Comparison of ENCODE assay signal across 8 cellular contexts in genomic region chr1:84506729-84507453, GRCh38. TPM values are rescaled to one million over a fixed set of nuclear protein-coding genes. Genes with fewer than 3 reads are reported as not detected.
DNase-seq lines count a peak whose midpoint lies in the region; ATAC-seq, FAIRE-seq and TF ChIP-seq lines count a peak whose summit lies in the region.

No MANE protein-coding gene starts in this region.

- peaks cover 38% of the 10 kb centered on the region for H3K79me2 ChIP-seq in keratinocyte (ENCODE audit: control insufficient read depth, insufficient read depth, low read length)

- H3K27me3 ChIP-seq in keratinocyte (ENCODE audit: control insufficient read depth, extremely low read depth, insufficient read depth, low read length), result no peaks in the 10 kb centered on the region
- H3K27me3 ChIP-seq in thymus (ENCODE audit: control insufficient read depth, insufficient read depth), result no peaks in the 10 kb centered on the region

- H3K4me1 ChIP-seq in keratinocyte (ENCODE audit: control insufficient read depth, extremely low read depth, insufficient read depth, low read length) (peaks cover 15% of the 10 kb centered on the region), thymus (ENCODE audit: control insufficient read depth, insufficient read depth, low read length) (peaks cover 14% of the 10 kb centered on the region)

- H3K27me3 Mint-ChIP-seq in activated naive CD4-positive, alpha-beta T cell treated with anti-CD3 and anti-CD28 coated beads, Interleukin-2, amount 50 U/mL, for 24 hours, result no peaks in the 10 kb centered on the region
- H3K27me3 Mint-ChIP-seq in activated naive CD8-positive, alpha-beta T cell, result no peaks in the 10 kb centered on the region

- peak overlapping the region; percentile 96 for H3K4me3 Mint-ChIP-seq in activated naive CD4-positive, alpha-beta T cell treated with anti-CD3 and anti-CD28 coated beads, Interleukin-2, amount 50 U/mL, for 24 hours
- H3K4me3 Mint-ChIP-seq in activated naive CD8-positive, alpha-beta T cell, result peak overlapping the region; percentile 95

- dilution Hi-C loops in keratinocyte (cut with MboI; ENCODE audit: extremely low pct_ligation_motif_present, low sequenced_read_pairs), result no loop called here

- H3K9me3 Mint-ChIP-seq in activated naive CD4-positive, alpha-beta T cell treated with anti-CD3 and anti-CD28 coated beads, Interleukin-2, amount 50 U/mL, for 24 hours, result peaks cover 6% of the 10 kb centered on the region
- H3K9me3 Mint-ChIP-seq in activated naive CD8-positive, alpha-beta T cell (ENCODE audit: low read depth), result peaks cover 12% of the 10 kb centered on the region

- no peaks in the 10 kb centered on the region for H3K9me1 ChIP-seq in keratinocyte (ENCODE audit: control insufficient read depth, extremely low read depth, insufficient read depth, low read length)

- FAIRE-seq in keratinocyte (lab: Jason Lieb, UNC) (no peak), GM19239 (lab: Jason Lieb, UNC) (no peak), GM12891 (lab: Jason Lieb, UNC) (no peak)

- no peak for TF ChIP-seq POLR2A in GM12891 (IDR thresholded peaks at IDR 0.05; ENCODE audit: low read depth, low read length)

- ATAC-seq in HG02588 (IDR thresholded peaks at IDR 0.05; ENCODE audit: unreplicated experiment), result no peak

- H3K4me1 Mint-ChIP-seq in activated naive CD4-positive, alpha-beta T cell treated with anti-CD3 and anti-CD28 coated beads, Interleukin-2, amount 50 U/mL, for 24 hours, result peaks cover 43% of the 10 kb centered on the region
- H3K4me1 Mint-ChIP-seq in activated naive CD8-positive, alpha-beta T cell (ENCODE audit: low read depth), result peaks cover 42% of the 10 kb centered on the region

- TF ChIP-seq CTCF in keratinocyte (optimal IDR thresholded peaks at IDR 0.05 in 1 of 3, IDR thresholded peaks at IDR 0.05 in 1 of 3, conservative IDR thresholded peaks at IDR 0.05 in 1 of 3; ENCODE audit: extremely low read depth in 1 of 3, insufficient read depth in 2 of 3, low read length in 3 of 3), result no peak

- peak overlapping the region; percentile 72 for H3K4me2 ChIP-seq in keratinocyte (ENCODE audit: control insufficient read depth, extremely low read depth, insufficient read depth, low read depth, low read length)

- H3K9ac ChIP-seq in keratinocyte (ENCODE audit: control insufficient read depth, extremely low read depth, insufficient read depth, low read length), result peak overlapping the region; percentile 98

- peak overlapping the region; percentile 89 for H2AFZ ChIP-seq in keratinocyte (ENCODE audit: control insufficient read depth, low read length)

- no peak for DNase-seq in activated naive CD4-positive, alpha-beta T cell treated with Interleukin-2 at 50 U/mL for 16 hours
- no peak for DNase-seq in keratinocyte (ENCODE audit: low read depth, low spot score)
- no peak for DNase-seq in GM19239 (ENCODE audit: insufficient read length, low spot score)
- no peak for DNase-seq in GM12891 (ENCODE audit: insufficient read length, low spot score)

- H3K36me3 ChIP-seq in keratinocyte (ENCODE audit: control insufficient read depth in 2 of 2, extremely low read depth in 1 of 2, insufficient read depth in 2 of 2, low read length in 2 of 2) (no peaks in the 10 kb centered on the region), thymus (ENCODE audit: control insufficient read depth, insufficient read depth) (no peaks in the 10 kb centered on the region)

- H3K27ac Mint-ChIP-seq in activated naive CD4-positive, alpha-beta T cell treated with anti-CD3 and anti-CD28 coated beads, Interleukin-2, amount 50 U/mL, for 24 hours, result peak overlapping the region; percentile 95
- peak overlapping the region; percentile 94 for H3K27ac Mint-ChIP-seq in activated naive CD8-positive, alpha-beta T cell

- H3K9me3 ChIP-seq in keratinocyte (ENCODE audit: control insufficient read depth, low read depth, low read length) (no peaks in the 10 kb centered on the region), thymus (ENCODE audit: control insufficient read depth) (no peaks in the 10 kb centered on the region)

- H3K27ac ChIP-seq in keratinocyte (ENCODE audit: control insufficient read depth, insufficient read depth, low read length), result peak overlapping the region; percentile 97
- H3K27ac ChIP-seq in thymus (ENCODE audit: low read depth), result peak overlapping the region; percentile 94

- H4K20me1 ChIP-seq in keratinocyte (ENCODE audit: control insufficient read depth, extremely low read depth, insufficient read depth, low read length), result peaks cover 2% of the 10 kb centered on the region

- WGBS in thymus, result 9% methylated on average over 26 of the region's 26 CpGs

- peaks cover 15% of the 10 kb centered on the region for H3K36me3 Mint-ChIP-seq in activated naive CD4-positive, alpha-beta T cell treated with anti-CD3 and anti-CD28 coated beads, Interleukin-2, amount 50 U/mL, for 24 hours
- H3K36me3 Mint-ChIP-seq in activated naive CD8-positive, alpha-beta T cell, result peaks cover 10% of the 10 kb centered on the region

- peak overlapping the region; percentile 65 to 100 (median 99) for H3K4me3 ChIP-seq in keratinocyte (ENCODE audit: control insufficient read depth in 2 of 3, extremely low read depth in 1 of 3, insufficient read depth in 2 of 3, low read depth in 1 of 3, low read length in 3 of 3)
- peak overlapping the region; percentile 82 for H3K4me3 ChIP-seq in thymus (ENCODE audit: low read length)

TF ChIP-seq in GM12891, 5 proteins besides CTCF, POLR2A, EP300 and RAD21:
- no peak for TF ChIP-seq SPI1 (IDR thresholded peaks at IDR 0.05; ENCODE audit: low read depth, low read length)
- TF ChIP-seq POU2F2 (IDR thresholded peaks at IDR 0.05; ENCODE audit: low read depth, low read length), result no peak
- TF ChIP-seq PAX5 (IDR thresholded peaks at IDR 0.05; ENCODE audit: insufficient read depth, low read length, severe bottlenecking), result no peak
- TF ChIP-seq POLR2AphosphoS5 (IDR thresholded peaks at IDR 0.05; ENCODE audit: low read depth, low read length), result no peak
- TF ChIP-seq TAF1 (IDR thresholded peaks at IDR 0.05; ENCODE audit: low read depth, low read length), result no peak
TF ChIP-seq in GM12891: peak in this region for 0.

RNA-seq across cellular contexts. Expression of gene GNG5, which starts 0.5 kb away (rescaled TPM):
- polyA plus RNA-seq in keratinocyte, result 126 to 167 TPM (median 132 TPM) in 3 replicates
- polyA plus RNA-seq in keratinocyte (2011; ENCODE audit: low read depth), result 77.3 TPM
- polyA plus RNA-seq in keratinocyte (2011; cell fraction: cytosol; rRNA removed), result 125 and 174 TPM in 2 replicates
- polyA plus RNA-seq in keratinocyte (2011; cell fraction: nucleus; rRNA removed), result 46.1 and 51.3 TPM in 2 replicates
- 189 and 225 TPM in 2 replicates for polyA plus RNA-seq in keratinocyte (2012; ENCODE audit: low replicate concordance)
- polyA minus RNA-seq in keratinocyte, result 32.4 to 39.2 TPM (median 34.1 TPM) in 3 replicates
- polyA minus RNA-seq in keratinocyte (2011; cell fraction: cytosol; rRNA and poly(A)+ RNA removed), result 92.7 TPM
- polyA minus RNA-seq in keratinocyte (2011; cell fraction: nucleus; rRNA and poly(A)+ RNA removed), result 17.8 TPM in 2 replicates
- 181 TPM for polyA plus RNA-seq in thymus
- 230 TPM for polyA plus RNA-seq in GM12891 (2012; ENCODE audit: low read depth, missing spikeins)

RNA-seq across cellular contexts. Expression of gene SPATA1, which starts 0.7 kb away (rescaled TPM):
- polyA plus RNA-seq in keratinocyte (0.21 to 0.45 TPM (median 0.25 TPM) in 3 replicates), thymus (3.7 TPM)
- not detected for polyA plus RNA-seq in keratinocyte (2011; ENCODE audit: low read depth)
- polyA plus RNA-seq in keratinocyte (2011; cell fraction: cytosol; rRNA removed), result 0.12 TPM in 1 of 2 replicates, not detected in the other
- 0.74 and 0.80 TPM in 2 replicates for polyA plus RNA-seq in keratinocyte (2011; cell fraction: nucleus; rRNA removed)
- 0.49 and 1.0 TPM in 2 replicates for polyA plus RNA-seq in keratinocyte (2012; ENCODE audit: low replicate concordance)
- polyA minus RNA-seq in keratinocyte, result not detected in 3 replicates
- not detected for polyA minus RNA-seq in keratinocyte (2011; cell fraction: cytosol; rRNA and poly(A)+ RNA removed)
- polyA minus RNA-seq in keratinocyte (2011; cell fraction: nucleus; rRNA and poly(A)+ RNA removed), result not detected in 2 replicates
- polyA plus RNA-seq in GM12891 (2012; ENCODE audit: low read depth, missing spikeins), result 1.9 TPM

RNA-seq across cellular contexts. Expression of gene RPF1, which starts 27.8 kb away (rescaled TPM):
- polyA plus RNA-seq in keratinocyte (31.7 to 57.8 TPM (median 34.0 TPM) in 3 replicates), thymus (54.4 TPM)
- 106 TPM for polyA plus RNA-seq in keratinocyte (2011; ENCODE audit: low read depth)
- 29.4 and 60.0 TPM in 2 replicates for polyA plus RNA-seq in keratinocyte (2011; cell fraction: cytosol; rRNA removed)
- polyA plus RNA-seq in keratinocyte (2011; cell fraction: nucleus; rRNA removed), result 28.7 and 40.0 TPM in 2 replicates
- polyA plus RNA-seq in keratinocyte (2012; ENCODE audit: low replicate concordance), result 38.7 and 43.5 TPM in 2 replicates
- 2.2 to 13.6 TPM (median 5.9 TPM) in 3 replicates for polyA minus RNA-seq in keratinocyte
- polyA minus RNA-seq in keratinocyte (2011; cell fraction: cytosol; rRNA and poly(A)+ RNA removed), result 12.9 TPM
- polyA minus RNA-seq in keratinocyte (2011; cell fraction: nucleus; rRNA and poly(A)+ RNA removed), result 4.7 and 7.8 TPM in 2 replicates
- 34.3 TPM for polyA plus RNA-seq in GM12891 (2012; ENCODE audit: low read depth, missing spikeins)
